15 cellular contexts compared by ENCODE assay signal in genomic region chr11:9703280-9703679, GRCh38. TPM values are rescaled to one million over a fixed set of nuclear protein-coding genes. Genes with fewer than 3 reads are reported as not detected.
DNase-seq lines count a peak whose midpoint lies in the region; ATAC-seq and TF ChIP-seq lines count a peak whose summit lies in the region.
"Had no signal": no experiment of that assay in that cellular context is flagged by ENCODE, and none has a peak within 500 bp of the region (broad histone marks: within the 10 kb centered on the region; RNA-seq: fewer than 3 reads in every experiment).

No MANE protein-coding gene starts in this region.

- in situ Hi-C loops in transverse colon (cut with MboI; ENCODE audit: low pct_ligation_motif_present in 1 of 4, low pct_unique_long_range_greater_than_20kb in 1 of 4, low sequenced_read_pairs in 3 of 4), result no loop called here

- no peak overlapping the region for H2BK120ac ChIP-seq in mesenchymal stem cell (ENCODE audit: low read depth, low read length)

- H3K4me3 Mint-ChIP-seq in MCF 10A (ENCODE audit: unreplicated experiment), result no peak overlapping the region

- H3K27ac ChIP-seq in breast epithelium (peak overlapping the region; percentile 74 to 91), ascending aorta (peak overlapping the region; percentile 17 to 48), mesenchymal stem cell (ENCODE audit: low read length, poor library complexity, severe bottlenecking) (no peak overlapping the region), transverse colon (peak overlapping the region; percentile 39 to 67 (median 53))
- H3K27ac ChIP-seq: SJSA1 had no signal

- no peak overlapping the region for H2AFZ ChIP-seq in mesenchymal stem cell (ENCODE audit: low read depth, low read length)

- WGBS in mesenchymal stem cell, result 84% methylated on average over 6 of the region's 6 CpGs
- WGBS in transverse colon (ENCODE audit: low coverage in 1 of 2), 2 donors, result 40 to 51% methylated on average over 5 to 6 of the region's 6 CpGs
- WGBS in lower leg skin, 2 donors, result 75 to 78% methylated on average over 6 of the region's 6 CpGs

- POLR2A ChIA-PET in MCF 10A (lab: Yijun Ruan, JAX) (interaction anchor here (0.9 kb wide), 1 partner anchor 11 kb away, joined by 5 read pairs; no protein-coding TSS in a partner anchor), HEK293T (lab: Yijun Ruan, JAX) (no interaction called here)

- H3K4ac ChIP-seq in mesenchymal stem cell (ENCODE audit: low read depth in 1 of 2, low read length in 2 of 2), result no peak overlapping the region

- no TSS peak for BruUV-seq in MCF 10A (replicated peaks; lab: Mats Ljungman, UMichigan)

- H3K18ac ChIP-seq in mesenchymal stem cell (ENCODE audit: low read depth in 1 of 2, low read length in 2 of 2), result peak overlapping the region in 1 of 2 experiments; percentile 1

- H4K8ac ChIP-seq in mesenchymal stem cell (ENCODE audit: low read length), result peak overlapping the region; percentile 28

- H2BK5ac ChIP-seq in mesenchymal stem cell (ENCODE audit: low read depth, low read length, poor library complexity, severe bottlenecking), result no peak overlapping the region

- H3K4me3 ChIP-seq in breast epithelium (no peak overlapping the region), ascending aorta (no peak overlapping the region), mesenchymal stem cell (ENCODE audit: insufficient read depth in 1 of 2, low read depth in 1 of 2, low read length in 2 of 2) (no peak overlapping the region), transverse colon (no peak overlapping the region), lower leg skin (ENCODE audit: low read depth, poor library complexity, severe bottlenecking) (no peak overlapping the region)
- H3K4me3 ChIP-seq: adrenal gland, SJSA1, tibial nerve had no signal

- CTCF ChIA-PET in MCF 10A (lab: Yijun Ruan, JAX), result no interaction called here
- CTCF ChIA-PET in HEK293T (lab: Yijun Ruan, JAX), result no interaction called here

- H3K79me1 ChIP-seq in mesenchymal stem cell (replicated peaks; ENCODE audit: low read length, poor library complexity, severe bottlenecking), result peaks cover 7% of the 10 kb centered on the region

- TF ChIP-seq POLR2A in breast epithelium (IDR thresholded peaks at IDR 0.05), result no peak
- no peak for TF ChIP-seq POLR2A in transverse colon (IDR thresholded peaks at IDR 0.05)
- TF ChIP-seq POLR2A in lower leg skin (IDR thresholded peaks at IDR 0.05), result no peak

- no peak overlapping the region for H2BK15ac ChIP-seq in mesenchymal stem cell (ENCODE audit: low read depth, poor library complexity, severe bottlenecking)

- H3K27me3 ChIP-seq in breast epithelium (no peaks in the 10 kb centered on the region), ascending aorta (no peaks in the 10 kb centered on the region), mesenchymal stem cell (ENCODE audit: control insufficient read depth in 1 of 2, insufficient read depth in 1 of 2, low read length in 2 of 2) (no peaks in the 10 kb centered on the region), transverse colon (no peaks in the 10 kb centered on the region)
- H3K27me3 ChIP-seq: adrenal gland, SJSA1, tibial nerve had no signal

- H3K4me1 Mint-ChIP-seq in MCF 10A (ENCODE audit: insufficient read depth, unreplicated experiment), result peaks cover 5% of the 10 kb centered on the region

- H3K9me3 Mint-ChIP-seq in MCF 10A (ENCODE audit: unreplicated experiment), result no peaks in the 10 kb centered on the region

- no peak for TF ChIP-seq EP300 in transverse colon (IDR thresholded peaks at IDR 0.05; ENCODE audit: low read depth)

- H3K36me3 Mint-ChIP-seq in MCF 10A (ENCODE audit: insufficient read depth, unreplicated experiment), result peaks cover 7% of the 10 kb centered on the region

- H3K4me1 ChIP-seq in breast epithelium (peaks cover 0 to 19% of the 10 kb centered on the region in 2 donors), ascending aorta (peaks cover 0 to 27% of the 10 kb centered on the region in 2 donors), mesenchymal stem cell (ENCODE audit: control insufficient read depth, insufficient read depth, low read depth, low read length) (peaks cover 4% of the 10 kb centered on the region), transverse colon (peaks cover 10 to 46% (median 29%) of the 10 kb centered on the region in 4 donors)
- H3K4me1 ChIP-seq: SJSA1 had no signal

- no peak overlapping the region for H3K4me2 ChIP-seq in mesenchymal stem cell (ENCODE audit: low read length, poor library complexity, severe bottlenecking)

- DNase-seq in breast epithelium (ENCODE audit: low spot score in 2 of 2) (no peak), MCF 10A (ENCODE audit: unreplicated experiment) (no peak), ascending aorta (ENCODE audit: low spot score in 2 of 2) (no peak), mesenchymal stem cell (no peak), transverse colon (peak; percentile 22), HEK293T (ENCODE audit: extremely low spot score) (no peak), lower leg skin (ENCODE audit: low spot score in 2 of 2) (no peak)
- DNase-seq: activated T-cell treated with anti-CD3 and anti-CD28 coated beads for 4 hours, adrenal gland, KG1, NCI-H2029, small intestine had no signal

- H3K23ac ChIP-seq in mesenchymal stem cell (ENCODE audit: low read length in 2 of 2), result no peak overlapping the region

- no peak overlapping the region for H2AK5ac ChIP-seq in mesenchymal stem cell (ENCODE audit: low read length, severe bottlenecking)

- H4K91ac ChIP-seq in mesenchymal stem cell (ENCODE audit: low read length), result no peak overlapping the region

- H3K27ac Mint-ChIP-seq in MCF 10A (ENCODE audit: low read depth, unreplicated experiment), result no peak overlapping the region

- no peak overlapping the region for H3K9ac ChIP-seq in mesenchymal stem cell (ENCODE audit: low read length)

- no peaks in the 10 kb centered on the region for H3K9me3 ChIP-seq in breast epithelium
- no peaks in the 10 kb centered on the region for H3K9me3 ChIP-seq in ascending aorta
- no peaks in the 10 kb centered on the region for H3K9me3 ChIP-seq in mesenchymal stem cell (ENCODE audit: control insufficient read depth, low read length)
- H3K9me3 ChIP-seq in transverse colon, result no peaks in the 10 kb centered on the region
- H3K9me3 ChIP-seq: adrenal gland, SJSA1, tibial nerve had no signal

- no peak overlapping the region for H2BK12ac ChIP-seq in mesenchymal stem cell (ENCODE audit: low read length in 2 of 2)

- no peaks in the 10 kb centered on the region for H3K27me3 Mint-ChIP-seq in MCF 10A (ENCODE audit: insufficient read depth, unreplicated experiment)

- H3K14ac ChIP-seq in mesenchymal stem cell (ENCODE audit: low read length in 2 of 2), result no peak overlapping the region

- no peak for TF ChIP-seq CTCF in breast epithelium (IDR thresholded peaks at IDR 0.05)
- TF ChIP-seq CTCF in MCF 10A (IDR thresholded peaks at IDR 0.05; ENCODE audit: unreplicated experiment), result no peak
- no peak for TF ChIP-seq CTCF in ascending aorta (IDR thresholded peaks at IDR 0.05)
- TF ChIP-seq CTCF in transverse colon (IDR thresholded peaks at IDR 0.05), result no peak
- TF ChIP-seq CTCF in lower leg skin (IDR thresholded peaks at IDR 0.05), result no peak

- ATAC-seq in HG03460 (IDR thresholded peaks at IDR 0.05; ENCODE audit: unreplicated experiment), result no peak

- intact Hi-C loops in breast epithelium (cut with DNase I; ENCODE audit: low total_unique reads) (no loop called here), MCF 10A (cut with micrococcal nuclease) (no loop called here), ascending aorta (cut with DNase I) (no loop called here), transverse colon (cut with DNase I; ENCODE audit: low total_unique reads) (no loop called here), lower leg skin (cut with DNase I; ENCODE audit: low total_unique reads) (no loop called here)

- H3K36me3 ChIP-seq in breast epithelium (no peaks in the 10 kb centered on the region), ascending aorta (no peaks in the 10 kb centered on the region), mesenchymal stem cell (ENCODE audit: control insufficient read depth in 1 of 2, insufficient read depth in 2 of 2, low read depth in 1 of 2, low read length in 2 of 2) (peaks cover 2 to 22% of the 10 kb centered on the region in 2 experiments), transverse colon (no peaks in the 10 kb centered on the region)
- H3K36me3 ChIP-seq: adrenal gland, tibial nerve had no signal

TF ChIP-seq in HEK293T, 16 proteins besides CTCF, POLR2A, EP300 and RAD21:
- TF ChIP-seq FOXM1 (IDR thresholded peaks at IDR 0.05; ENCODE audit: borderline replicate concordance) (no peak), PKNOX1 (IDR thresholded peaks at IDR 0.05) (no peak), FOXK2 (IDR thresholded peaks at IDR 0.05) (no peak), L3MBTL2 (conservative IDR thresholded peaks at IDR 0.05) (no peak), ARNT (IDR thresholded peaks at IDR 0.05) (no peak), LEF1 (IDR thresholded peaks at IDR 0.05; ENCODE audit: borderline replicate concordance) (no peak), NFRKB (IDR thresholded peaks at IDR 0.05) (no peak), BHLHE40 (IDR thresholded peaks at IDR 0.05; ENCODE audit: borderline replicate concordance) (no peak), HDGF (IDR thresholded peaks at IDR 0.05; ENCODE audit: borderline replicate concordance) (no peak), FOXA1 (IDR thresholded peaks at IDR 0.05) (no peak)

RNA-seq across cellular contexts. Expression of gene SWAP70, which starts 39.4 kb away (rescaled TPM):
- total RNA-seq in breast epithelium, result 10 to 100 TPM; 36.8 to 64.5 (median 60.6) TPM
- 13.0 and 24.2 TPM in 2 replicates for total RNA-seq in MCF 10A (2022)
- 40.1 TPM for total RNA-seq in ascending aorta
- polyA plus RNA-seq in mesenchymal stem cell (2013, experiment 1 of 2), result 22.1 TPM
- polyA plus RNA-seq in mesenchymal stem cell (2013, experiment 2 of 2), result 22.7 TPM
- total RNA-seq in transverse colon, result 10 to 100 TPM; 18.8 to 52.5 (median 29.1) TPM
- 10 to 100 TPM; 40.8 to 83.1 (median 56.3) TPM for total RNA-seq in lower leg skin
